8 cellular contexts compared by ENCODE assay signal in the genomic region with DNA sequence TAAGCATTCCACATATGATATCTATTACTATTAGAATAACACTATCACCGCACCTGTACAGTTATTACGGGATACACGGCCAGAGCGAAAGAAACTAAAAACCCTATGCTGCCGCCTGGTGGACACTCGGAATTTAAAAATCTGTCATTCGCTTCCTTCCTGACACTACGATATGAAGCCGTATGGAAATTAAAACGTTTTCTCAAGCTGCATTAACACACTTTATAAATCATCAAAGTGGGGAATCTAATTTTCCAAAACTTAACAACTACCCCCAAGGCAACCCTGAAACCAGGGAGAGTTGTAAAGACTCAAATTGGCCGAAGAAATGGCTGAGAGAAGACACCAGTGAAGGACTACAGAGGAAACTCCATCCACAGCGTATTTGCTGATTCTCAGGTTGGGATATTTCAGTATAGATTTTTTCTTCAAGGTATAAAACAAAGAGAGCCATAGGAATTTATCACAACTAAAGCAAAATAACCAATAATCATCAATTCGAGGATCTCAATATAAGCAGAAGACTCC. TPM values are rescaled to one million over a fixed set of nuclear protein-coding genes. Genes with fewer than 3 reads are reported as not detected.
DNase-seq lines count a peak whose midpoint lies in the region; ATAC-seq lines count a peak whose summit lies in the region.

No MANE protein-coding gene starts in this region.

- no peak overlapping the region for H2BK12ac ChIP-seq in mesenchymal stem cell (ENCODE audit: low read length in 2 of 2)

- peak overlapping the region; percentile 42 for H3K4me2 ChIP-seq in mesenchymal stem cell (ENCODE audit: low read length, poor library complexity, severe bottlenecking)

- no peak overlapping the region for H3K18ac ChIP-seq in mesenchymal stem cell (ENCODE audit: low read depth in 1 of 2, low read length in 2 of 2)

- no peak overlapping the region for H3K27ac ChIP-seq in mesenchymal stem cell (ENCODE audit: low read length, poor library complexity, severe bottlenecking)

- H2AFZ ChIP-seq in mesenchymal stem cell (ENCODE audit: low read depth, low read length) = no peak overlapping the region

- H3K27me3 Mint-ChIP-seq in activated CD4-positive, alpha-beta T cell treated with anti-CD3 and anti-CD28 coated beads, Interleukin-2, amount 10 ng/mL, durations not matched to agents 24 days and 14 days = peaks cover 21% of the 10 kb centered on the region

- H3K79me1 ChIP-seq in mesenchymal stem cell (replicated peaks; ENCODE audit: low read length, poor library complexity, severe bottlenecking) = no peaks in the 10 kb centered on the region

- H3K36me3 ChIP-seq in mesenchymal stem cell (ENCODE audit: control insufficient read depth in 1 of 2, insufficient read depth in 2 of 2, low read depth in 1 of 2, low read length in 2 of 2) = no peaks in the 10 kb centered on the region

- no peak overlapping the region for H3K4ac ChIP-seq in mesenchymal stem cell (ENCODE audit: low read depth in 1 of 2, low read length in 2 of 2)

- no peak overlapping the region for H3K27ac Mint-ChIP-seq in activated CD4-positive, alpha-beta T cell treated with anti-CD3 and anti-CD28 coated beads, Interleukin-2, amount 10 ng/mL, durations not matched to agents 24 days and 14 days

- no peak overlapping the region for H2BK120ac ChIP-seq in mesenchymal stem cell (ENCODE audit: low read depth, low read length)

- DNase-seq in 8988T (peak; percentile 31), NCI-H345 (lab: John Stamatoyannopoulos, UW) (peak; percentile 64), dermis microvascular lymphatic vessel endothelial cell (ENCODE audit: low read depth in 2 of 2) (peak; percentile 16 to 41), mesenchymal stem cell (peak; percentile 46)
- peak; percentile 88 for DNase-seq in activated CD4-positive, alpha-beta T cell treated with anti-CD3 and anti-CD28 coated beads, Interleukin-2, amount 10 ng/mL, durations not matched to agents 24 days and 14 days
- DNase-seq in stimulated activated CD8-positive, alpha-beta memory T cell treated with anti-CD3 and anti-CD28 coated beads, Interleukin-2, amount 100 ng/mL, for 1 hour (ENCODE audit: low read depth in 2 of 2) = peak; percentile 31 to 37

- no peaks in the 10 kb centered on the region for H3K36me3 Mint-ChIP-seq in activated CD4-positive, alpha-beta T cell treated with anti-CD3 and anti-CD28 coated beads, Interleukin-2, amount 10 ng/mL, durations not matched to agents 24 days and 14 days (ENCODE audit: low read depth)

- H3K23ac ChIP-seq in mesenchymal stem cell (ENCODE audit: low read length in 2 of 2) = no peak overlapping the region

- H3K4me1 Mint-ChIP-seq in activated CD4-positive, alpha-beta T cell treated with anti-CD3 and anti-CD28 coated beads, Interleukin-2, amount 10 ng/mL, durations not matched to agents 24 days and 14 days = peaks cover 4% of the 10 kb centered on the region

- peak overlapping the region; percentile 60 for H3K4me3 Mint-ChIP-seq in activated CD4-positive, alpha-beta T cell treated with anti-CD3 and anti-CD28 coated beads, Interleukin-2, amount 10 ng/mL, durations not matched to agents 24 days and 14 days

- WGBS in mesenchymal stem cell = 18% methylated on average over 11 of the region's 13 CpGs

- no peak overlapping the region for H2BK15ac ChIP-seq in mesenchymal stem cell (ENCODE audit: low read depth, poor library complexity, severe bottlenecking)

- H3K4me3 ChIP-seq in mesenchymal stem cell (ENCODE audit: insufficient read depth in 1 of 2, low read depth in 1 of 2, low read length in 2 of 2) = peak overlapping the region in 1 of 2 experiments; percentile 59

- no peak overlapping the region for H3K14ac ChIP-seq in mesenchymal stem cell (ENCODE audit: low read length in 2 of 2)

- H3K9me3 Mint-ChIP-seq in activated CD4-positive, alpha-beta T cell treated with anti-CD3 and anti-CD28 coated beads, Interleukin-2, amount 10 ng/mL, durations not matched to agents 24 days and 14 days = no peaks in the 10 kb centered on the region

- no peaks in the 10 kb centered on the region for H3K4me1 ChIP-seq in mesenchymal stem cell (ENCODE audit: control insufficient read depth, insufficient read depth, low read depth, low read length)

- intact Hi-C loops in activated CD4-positive, alpha-beta T cell treated with anti-CD3 and anti-CD28 coated beads, Interleukin-2, amount 10 ng/mL, durations not matched to agents 24 days and 14 days (cut with micrococcal nuclease) = loop anchor here (1.0 to 10.0 kb wide), 5 partner anchors 44 to 470 kb away; partner anchors contain the start of genes EIF3M and WT1

- H4K91ac ChIP-seq in mesenchymal stem cell (ENCODE audit: low read length) = no peak overlapping the region

- no peaks in the 10 kb centered on the region for H3K9me3 ChIP-seq in mesenchymal stem cell (ENCODE audit: control insufficient read depth, low read length)

- H3K9ac ChIP-seq in mesenchymal stem cell (ENCODE audit: low read length) = peak overlapping the region; percentile 77

- ATAC-seq in GM18498 (IDR thresholded peaks at IDR 0.05; ENCODE audit: unreplicated experiment) (peak; percentile 88), HG03097 (IDR thresholded peaks at IDR 0.05; ENCODE audit: low FRiP score, unreplicated experiment) (peak; percentile 66)

- no peak overlapping the region for H2BK5ac ChIP-seq in mesenchymal stem cell (ENCODE audit: low read depth, low read length, poor library complexity, severe bottlenecking)

- no peak overlapping the region for H2AK5ac ChIP-seq in mesenchymal stem cell (ENCODE audit: low read length, severe bottlenecking)

- no peak overlapping the region for H4K8ac ChIP-seq in mesenchymal stem cell (ENCODE audit: low read length)

- peaks cover 4 to 8% of the 10 kb centered on the region in 2 experiments for H3K27me3 ChIP-seq in mesenchymal stem cell (ENCODE audit: control insufficient read depth in 1 of 2, insufficient read depth in 1 of 2, low read length in 2 of 2)

RNA-seq across cellular contexts. Expression of gene CCDC73, which starts 1.4 kb away (rescaled TPM):
- total RNA-seq in activated CD4-positive, alpha-beta T cell treated with anti-CD3 and anti-CD28 coated beads, Interleukin-2, amount 10 ng/mL, durations not matched to agents 24 days and 14 days = not detected in 2 replicates
- under 0.01 TPM in 1 of 2 replicates, not detected in the other for total RNA-seq in dermis microvascular lymphatic vessel endothelial cell
- 0.01 TPM for polyA plus RNA-seq in mesenchymal stem cell (2013, experiment 1 of 2)
- not detected for polyA plus RNA-seq in mesenchymal stem cell (2013, experiment 2 of 2)

RNA-seq across cellular contexts. Expression of gene PRRG4, which starts 36.7 kb away (rescaled TPM):
- 0.56 and 0.85 TPM in 2 replicates for total RNA-seq in activated CD4-positive, alpha-beta T cell treated with anti-CD3 and anti-CD28 coated beads, Interleukin-2, amount 10 ng/mL, durations not matched to agents 24 days and 14 days
- 0.64 and 1.9 TPM in 2 replicates for total RNA-seq in dermis microvascular lymphatic vessel endothelial cell
- polyA plus RNA-seq in mesenchymal stem cell (2013, experiment 1 of 2) = 0.37 TPM
- polyA plus RNA-seq in mesenchymal stem cell (2013, experiment 2 of 2) = 0.48 TPM

Comparison
In these comparisons a context has a peak if more than half of its experiments do, and no peak if none do; other contexts are left out.
1. DNase-seq: peak in every context shown above with its lines; median percentile 88 in activated CD4-positive, alpha-beta T cell treated with anti-CD3 and anti-CD28 coated beads, Interleukin-2, amount 10 ng/mL, durations not matched to agents 24 days and 14 days; 64 in NCI-H345; 46 in mesenchymal stem cell; 34 in stimulated activated CD8-positive, alpha-beta memory T cell treated with anti-CD3 and anti-CD28 coated beads, Interleukin-2, amount 100 ng/mL, for 1 hour; 31 in 8988T; 28 in dermis microvascular lymphatic vessel endothelial cell.